10 cellular contexts compared by ENCODE assay signal in genomic region chr15:57118013-57118799, GRCh38.
A peak's percentile ranks its signal among the peaks of the same experiment; 100 is the strongest.
DNase-seq lines count a peak whose midpoint lies in the region; ATAC-seq, FAIRE-seq and TF ChIP-seq lines count a peak whose summit lies in the region.
"Had no signal": no experiment of that assay in that cellular context is flagged by ENCODE, and none has a peak within 500 bp of the region (broad histone marks: within the 10 kb centered on the region; RNA-seq: fewer than 3 reads in every experiment).

No MANE protein-coding gene starts in this region.

- ATAC-seq in A549 = peak; percentile 52 to 74; a peak in 4 of 6 replicates
- peak; percentile 47 for ATAC-seq in HG02852 (IDR thresholded peaks at IDR 0.05; ENCODE audit: unreplicated experiment)
- ATAC-seq in GM18858 (IDR thresholded peaks at IDR 0.05; ENCODE audit: unreplicated experiment) = no peak
- no peak for ATAC-seq in naive thymus-derived CD8-positive, alpha-beta T cell

- H3K4me1 ChIP-seq in A549 = peaks cover 36% of the 10 kb centered on the region

- TF ChIP-seq EP300 in A549 (IDR thresholded peaks at IDR 0.05) = no peak

- peak overlapping the region; percentile 44 for H3K4me3 Mint-ChIP-seq in activated naive CD8-positive, alpha-beta T cell treated with anti-CD3 and anti-CD28 coated beads for 36 hours
- no peak overlapping the region for H3K4me3 Mint-ChIP-seq in naive thymus-derived CD8-positive, alpha-beta T cell
- H3K4me3 Mint-ChIP-seq: CD4-positive, alpha-beta T cell had no signal

- no peak for TF ChIP-seq CTCF in A549 (IDR thresholded peaks at IDR 0.05)

- CTCF ChIA-PET in A549 (lab: Yijun Ruan, JAX) = interaction anchor here (0.9 to 1.4 kb wide), 3 partner anchors 10 to 21 kb away, joined by 3 read pairs; no protein-coding TSS in a partner anchor

- H3K27ac ChIP-seq in A549 = peak overlapping the region in 1 of 2 experiments; percentile 20; a peak in 1 of 6 replicates

- no peak overlapping the region for H3K4me3 ChIP-seq in A549

- POLR2A ChIA-PET in A549 (lab: Yijun Ruan, JAX) = no interaction called here
- POLR2A ChIA-PET in naive thymus-derived CD8-positive, alpha-beta T cell (lab: Charles Lee) = no interaction called here

- no peaks in the 10 kb centered on the region for H3K9me3 ChIP-seq in A549

- peak overlapping the region; percentile 64 for H3K27ac Mint-ChIP-seq in activated naive CD8-positive, alpha-beta T cell treated with anti-CD3 and anti-CD28 coated beads for 36 hours
- peak overlapping the region in 2 of 10 donors; percentile 9 to 37 for H3K27ac Mint-ChIP-seq in naive thymus-derived CD8-positive, alpha-beta T cell
- H3K27ac Mint-ChIP-seq: CD4-positive, alpha-beta T cell had no signal

- peak overlapping the region; percentile 63 for H3K4me2 ChIP-seq in A549

- 38% methylated on average over 2 of the region's 2 CpGs for WGBS in A549 (ENCODE audit: missing lambda C conversion rate)

- H3K27me3 Mint-ChIP-seq in activated naive CD8-positive, alpha-beta T cell treated with anti-CD3 and anti-CD28 coated beads for 36 hours = no peaks in the 10 kb centered on the region
- H3K27me3 Mint-ChIP-seq in naive thymus-derived CD8-positive, alpha-beta T cell = no peaks in the 10 kb centered on the region
- H3K27me3 Mint-ChIP-seq: CD4-positive, alpha-beta T cell had no signal

- peak; percentile 23 for FAIRE-seq in A549 (lab: Jason Lieb, UNC)

- peaks cover 30% of the 10 kb centered on the region for H3K4me1 Mint-ChIP-seq in activated naive CD8-positive, alpha-beta T cell treated with anti-CD3 and anti-CD28 coated beads for 36 hours
- peaks cover 2 to 44% (median 30%) of the 10 kb centered on the region in 4 donors for H3K4me1 Mint-ChIP-seq in naive thymus-derived CD8-positive, alpha-beta T cell

- no peaks in the 10 kb centered on the region for H3K9me3 Mint-ChIP-seq in activated naive CD8-positive, alpha-beta T cell treated with anti-CD3 and anti-CD28 coated beads for 36 hours
- H3K9me3 Mint-ChIP-seq in naive thymus-derived CD8-positive, alpha-beta T cell = no peaks in the 10 kb centered on the region
- H3K9me3 Mint-ChIP-seq: CD4-positive, alpha-beta T cell had no signal

- no peak for TF ChIP-seq RAD21 in A549 (conservative IDR thresholded peaks at IDR 0.05 in 1 of 2, IDR thresholded peaks at IDR 0.05 in 1 of 2)

- DNase-seq in A549 (ENCODE audit: low read depth in 1 of 2, low spot score in 1 of 2) (peak in 1 of 2 experiments; percentile 19), kidney glomerular epithelial cell (lab: John Stamatoyannopoulos, UW) (peak; percentile 37), inferior parietal cortex (ENCODE audit: extremely low spot score) (no peak), AG08396 (ENCODE audit: low spot score) (no peak)
- no peak for DNase-seq in activated naive CD8-positive, alpha-beta T cell treated with anti-CD3 and anti-CD28 coated beads for 36 hours
- no peak for DNase-seq in naive thymus-derived CD8-positive, alpha-beta T cell
- DNase-seq: CD4-positive, alpha-beta T cell; cerebellar nuclear complex had no signal

- no peak for TF ChIP-seq POLR2A in A549 (IDR thresholded peaks at IDR 0.05; ENCODE audit: low read length)

- H3K36me3 Mint-ChIP-seq in activated naive CD8-positive, alpha-beta T cell treated with anti-CD3 and anti-CD28 coated beads for 36 hours = peaks cover 10% of the 10 kb centered on the region
- peaks cover 0 to 28% (median 5%) of the 10 kb centered on the region in 3 donors for H3K36me3 Mint-ChIP-seq in naive thymus-derived CD8-positive, alpha-beta T cell

TF ChIP-seq in A549, 52 proteins besides CTCF, POLR2A, EP300 and RAD21:
- TF ChIP-seq FOSL2 (IDR thresholded peaks at IDR 0.05) = no peak
- peak; percentile 52 for TF ChIP-seq FOSL2 (CRISPR knock-in tag; IDR thresholded peaks at IDR 0.05)
- TF ChIP-seq SREBF2 (IDR thresholded peaks at IDR 0.05) = no peak
TF ChIP-seq in A549: peak in this region for 1.

Comparison
In these comparisons a context has a peak if more than half of its experiments do, and no peak if none do; other contexts are left out.
1. ATAC-seq: peak in A549 (2 of 2) and HG02852 (single experiment); none in GM18858 (single experiment) and naive thymus-derived CD8-positive, alpha-beta T cell (0 of 2).